21 cellular contexts compared by ENCODE assay signal in genomic region chr20:61353996-61354390, GRCh38.
"Had no signal": no experiment of that assay in that cellular context is flagged by ENCODE, and none has a peak within 500 bp of the region (broad histone marks: within the 10 kb centered on the region; RNA-seq: fewer than 3 reads in every experiment).

No MANE protein-coding gene starts in this region.

- H3K4me1 ChIP-seq: body of pancreas, Peyer's patch had no signal

- H3K36me3 ChIP-seq: Peyer's patch had no signal

- H3K36me3 Mint-ChIP-seq: activated naive CD4-positive, alpha-beta T cell treated with anti-CD3 and anti-CD28 coated beads, Interleukin-2, amount 50 U/mL, for 24 hours had no signal

- H3K9me3 Mint-ChIP-seq: activated CD8-positive, alpha-beta T cell treated with anti-CD3 and anti-CD28 coated beads for 36 hours; activated naive CD4-positive, alpha-beta T cell treated with anti-CD3 and anti-CD28 coated beads, Interleukin-2, amount 50 U/mL, for 24 hours; activated T-helper 1 cell treated with anti-CD3 and anti-CD28 coated beads, Interleukin-12 subunit alpha, Interleukin-12 subunit beta, Interleukin-2, Interleukin-4 antibody, amounts not matched to agents 30 ng/mL and 10 ng/mL and 1 ng/mL, durations not matched to agents 14 hours and 24 hours and 36 hours; T-helper 1 cell treated with Interleukin-12 subunit alpha and Interleukin-12 subunit beta and Interleukin-4 antibody, amounts not matched to agents 30 μg/mL and 1 μg/mL, for 36 hours had no signal

- H3K27ac ChIP-seq: body of pancreas, Peyer's patch had no signal

- H3K27me3 ChIP-seq: Peyer's patch had no signal

- DNase-seq: activated CD4-positive, alpha-beta T cell treated with anti-CD3 and anti-CD28 coated beads for 4 hours; activated CD8-positive, alpha-beta memory T cell treated with anti-CD3 and anti-CD28 coated beads, Interleukin-2, amount 50 U/mL, for 4 hours; activated CD8-positive, alpha-beta T cell treated with anti-CD3 and anti-CD28 coated beads for 36 hours; activated effector memory CD4-positive, alpha-beta T cell treated with Interleukin-2 at 50 U/mL for 16 hours; activated naive CD4-positive, alpha-beta T cell; body of pancreas; NCI-H1048; NCI-H146; NCI-H1930; NCI-H2107; NCI-H2171 treated with DMSO at 0.1 percent for 48 hours; NCI-H510A; NCI-H69; NK-92 treated with Interleukin-12 subunit alpha and Interleukin-12 subunit beta, amount 100 ng/mL, for 24 hours; Peyer's patch; SHP77 treated with DMSO at 0.1 percent for 48 hours had no signal

- H3K27ac Mint-ChIP-seq: activated CD8-positive, alpha-beta T cell treated with anti-CD3 and anti-CD28 coated beads for 36 hours; activated naive CD4-positive, alpha-beta T cell treated with anti-CD3 and anti-CD28 coated beads, Interleukin-2, amount 50 U/mL, for 24 hours; activated T-helper 1 cell treated with anti-CD3 and anti-CD28 coated beads, Interleukin-12 subunit alpha, Interleukin-12 subunit beta, Interleukin-2, Interleukin-4 antibody, amounts not matched to agents 30 ng/mL and 10 ng/mL and 1 ng/mL, durations not matched to agents 14 hours and 24 hours and 36 hours; T-helper 1 cell treated with Interleukin-12 subunit alpha and Interleukin-12 subunit beta and Interleukin-4 antibody, amounts not matched to agents 30 μg/mL and 1 μg/mL, for 36 hours had no signal

- H3K4me3 Mint-ChIP-seq: activated CD8-positive, alpha-beta T cell treated with anti-CD3 and anti-CD28 coated beads for 36 hours; activated naive CD4-positive, alpha-beta T cell treated with anti-CD3 and anti-CD28 coated beads, Interleukin-2, amount 50 U/mL, for 24 hours; activated T-helper 1 cell treated with anti-CD3 and anti-CD28 coated beads, Interleukin-12 subunit alpha, Interleukin-12 subunit beta, Interleukin-2, Interleukin-4 antibody, amounts not matched to agents 30 ng/mL and 10 ng/mL and 1 ng/mL, durations not matched to agents 14 hours and 24 hours and 36 hours; central memory CD8-positive, alpha-beta T cell; T-helper 1 cell treated with Interleukin-12 subunit alpha and Interleukin-12 subunit beta and Interleukin-4 antibody, amounts not matched to agents 30 μg/mL and 1 μg/mL, for 36 hours had no signal

- H3K9me3 ChIP-seq: body of pancreas, Peyer's patch had no signal

- H3K4me1 Mint-ChIP-seq: activated naive CD4-positive, alpha-beta T cell treated with anti-CD3 and anti-CD28 coated beads, Interleukin-2, amount 50 U/mL, for 24 hours; central memory CD8-positive, alpha-beta T cell had no signal

- ATAC-seq: activated CD4-positive, CD25-positive, alpha-beta regulatory T cell treated with anti-CD3 and anti-CD28 coated beads, Interleukin-2, amount 50 U/mL, for 24 hours; activated CD8-positive, alpha-beta T cell treated with anti-CD3 and anti-CD28 coated beads for 36 hours; body of pancreas had no signal

- H3K4me3 ChIP-seq: body of pancreas, Peyer's patch had no signal
